Comparison of ENCODE assay signal across 11 cellular contexts in the genomic region with DNA sequence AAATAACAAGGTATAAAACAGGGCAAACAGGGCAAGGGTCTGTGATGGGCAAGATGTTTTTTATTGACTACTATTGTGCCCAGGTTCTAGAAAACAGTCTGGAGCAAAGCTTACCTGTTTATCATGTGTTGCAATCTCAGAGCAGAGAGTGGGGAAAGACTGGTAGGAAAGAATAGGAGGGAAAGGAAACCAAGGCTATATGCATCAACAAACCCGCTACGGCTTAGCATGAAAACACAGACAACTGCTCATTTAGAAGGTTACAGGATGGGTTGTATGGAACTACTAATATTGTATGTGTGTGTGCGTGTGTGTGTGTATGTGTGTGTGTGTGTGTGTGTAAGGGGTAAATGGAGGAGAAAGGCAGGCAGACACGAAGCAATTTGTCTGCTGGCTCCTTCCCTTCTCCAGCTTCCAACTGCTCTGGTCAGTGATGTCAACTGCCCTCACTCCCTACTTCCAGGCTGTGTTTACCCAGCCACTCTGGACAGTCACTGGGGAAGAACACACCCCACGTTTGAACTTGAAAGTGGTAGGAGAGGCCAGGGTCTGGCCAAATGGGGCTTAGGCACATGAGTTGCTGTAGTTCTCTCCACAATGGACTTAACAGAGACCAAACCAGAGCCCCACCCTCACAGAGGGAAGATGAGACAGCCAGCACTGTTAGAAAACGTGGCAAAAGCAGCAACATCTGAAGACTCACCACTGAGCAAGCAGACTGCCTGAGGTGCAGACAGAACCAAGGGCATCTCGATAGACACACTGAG. TPM values are rescaled to one million over a fixed set of nuclear protein-coding genes. Genes with fewer than 3 reads are reported as not detected.
DNase-seq lines count a peak whose midpoint lies in the region; ATAC-seq and TF ChIP-seq lines count a peak whose summit lies in the region.
"Had no signal": no experiment of that assay in that cellular context is flagged by ENCODE, and none has a peak within 500 bp of the region (broad histone marks: within the 10 kb centered on the region; RNA-seq: fewer than 3 reads in every experiment).

No MANE protein-coding gene starts in this region.

- H3K79me2 ChIP-seq in neural progenitor cell (ENCODE audit: low read depth) = peaks cover 53% of the 10 kb centered on the region

- no peak overlapping the region for H3K4me3 ChIP-seq in lower lobe of right lung
- no peak overlapping the region for H3K4me3 ChIP-seq in upper lobe of right lung
- no peak overlapping the region for H3K4me3 ChIP-seq in neural progenitor cell

- H3K9me3 Mint-ChIP-seq in activated T-cell treated with anti-CD3 and anti-CD28 coated beads, Interleukin-2, amount 50 U/mL, for 72 hours = no peaks in the 10 kb centered on the region
- no peaks in the 10 kb centered on the region for H3K9me3 Mint-ChIP-seq in neural progenitor cell
- H3K9me3 Mint-ChIP-seq in activated CD8-positive, alpha-beta T cell treated with anti-CD3 and anti-CD28 coated beads for 36 hours = no peaks in the 10 kb centered on the region

- peaks cover 29% of the 10 kb centered on the region for H4K20me1 ChIP-seq in neural progenitor cell (ENCODE audit: low read depth)

- DNase-seq in activated T-cell treated with anti-CD3 and anti-CD28 coated beads, Interleukin-2, amount 50 U/mL, for 72 hours = no peak
- DNase-seq in activated T-cell treated with anti-CD3 and anti-CD28 coated beads, Interleukin-2, amount 50 U/mL, for 1 hour = no peak
- peak; percentile 32 for DNase-seq in dedifferentiated amniotic fluid mesenchymal stem cell (ENCODE audit: extremely low spot score)
- DNase-seq in lower lobe of right lung = no peak
- DNase-seq in upper lobe of right lung = no peak
- DNase-seq in neural progenitor cell (ENCODE audit: low spot score) = no peak
- no peak for DNase-seq in activated CD8-positive, alpha-beta T cell treated with anti-CD3 and anti-CD28 coated beads for 36 hours
- DNase-seq: activated CD8-positive, alpha-beta memory T cell treated with anti-CD3 and anti-CD28 coated beads, Interleukin-2, amount 50 U/mL, for 48 hours; cortex of kidney; NCI-H1105 treated with DMSO at 0.1 percent for 48 hours had no signal

- intact Hi-C loops in lower lobe of right lung (cut with DNase I) = no loop called here
- intact Hi-C loops in upper lobe of right lung (cut with DNase I) = no loop called here
- intact Hi-C loops in activated CD8-positive, alpha-beta T cell treated with anti-CD3 and anti-CD28 coated beads for 36 hours (cut with micrococcal nuclease) = no loop called here

- no peaks in the 10 kb centered on the region for H3K27me3 Mint-ChIP-seq in activated T-cell treated with anti-CD3 and anti-CD28 coated beads, Interleukin-2, amount 50 U/mL, for 72 hours (ENCODE audit: low read depth)
- H3K27me3 Mint-ChIP-seq in neural progenitor cell (ENCODE audit: insufficient read depth, low read depth) = no peaks in the 10 kb centered on the region
- no peaks in the 10 kb centered on the region for H3K27me3 Mint-ChIP-seq in activated CD8-positive, alpha-beta T cell treated with anti-CD3 and anti-CD28 coated beads for 36 hours

- peak overlapping the region; percentile 11 for H3K27ac Mint-ChIP-seq in activated T-cell treated with anti-CD3 and anti-CD28 coated beads, Interleukin-2, amount 50 U/mL, for 72 hours
- no peak overlapping the region for H3K27ac Mint-ChIP-seq in neural progenitor cell
- H3K27ac Mint-ChIP-seq in activated CD8-positive, alpha-beta T cell treated with anti-CD3 and anti-CD28 coated beads for 36 hours = no peak overlapping the region

- H3K36me3 ChIP-seq in lower lobe of right lung (no peaks in the 10 kb centered on the region), upper lobe of right lung (no peaks in the 10 kb centered on the region), neural progenitor cell (no peaks in the 10 kb centered on the region)

- H3K27ac ChIP-seq in lower lobe of right lung = peak overlapping the region; percentile 47
- H3K27ac ChIP-seq in upper lobe of right lung = peak overlapping the region; percentile 36
- no peak overlapping the region for H3K27ac ChIP-seq in neural progenitor cell

- ATAC-seq in activated T-cell treated with anti-CD3 and anti-CD28 coated beads, Interleukin-2, amount 50 U/mL, for 72 hours (replicated peaks in 1 of 2) = no peak
- ATAC-seq in lower lobe of right lung (peak; percentile 86 to 93), upper lobe of right lung (peak; percentile 94), HG02623 (IDR thresholded peaks at IDR 0.05; ENCODE audit: unreplicated experiment) (no peak)
- no peak for ATAC-seq in activated CD8-positive, alpha-beta T cell treated with anti-CD3 and anti-CD28 coated beads for 36 hours

- CTCF ChIA-PET in activated CD8-positive, alpha-beta T cell treated with anti-CD3 and anti-CD28 coated beads for 36 hours (lab: Charles Lee) = no interaction called here

- peaks cover 44% of the 10 kb centered on the region for H3K4me1 ChIP-seq in lower lobe of right lung
- H3K4me1 ChIP-seq in upper lobe of right lung = peaks cover 32% of the 10 kb centered on the region
- peaks cover 58% of the 10 kb centered on the region for H3K4me1 ChIP-seq in neural progenitor cell

- H3K4me2 ChIP-seq in neural progenitor cell = no peak overlapping the region

- no peaks in the 10 kb centered on the region for H3K36me3 Mint-ChIP-seq in activated T-cell treated with anti-CD3 and anti-CD28 coated beads, Interleukin-2, amount 50 U/mL, for 72 hours (ENCODE audit: insufficient read depth in 2 of 2)
- no peaks in the 10 kb centered on the region for H3K36me3 Mint-ChIP-seq in neural progenitor cell
- H3K36me3 Mint-ChIP-seq in activated CD8-positive, alpha-beta T cell treated with anti-CD3 and anti-CD28 coated beads for 36 hours (ENCODE audit: low read depth) = no peaks in the 10 kb centered on the region

- H3F3A ChIP-seq in neural progenitor cell (ENCODE audit: low read depth) = peaks cover 39% of the 10 kb centered on the region

- peaks cover 5% of the 10 kb centered on the region for H3K4me1 Mint-ChIP-seq in activated T-cell treated with anti-CD3 and anti-CD28 coated beads, Interleukin-2, amount 50 U/mL, for 72 hours (ENCODE audit: low read depth)
- H3K4me1 Mint-ChIP-seq in neural progenitor cell = peaks cover 15% of the 10 kb centered on the region
- H3K4me1 Mint-ChIP-seq in activated CD8-positive, alpha-beta T cell treated with anti-CD3 and anti-CD28 coated beads for 36 hours (ENCODE audit: low read depth) = no peaks in the 10 kb centered on the region

- POLR2A ChIA-PET in activated CD8-positive, alpha-beta T cell treated with anti-CD3 and anti-CD28 coated beads for 36 hours (lab: Charles Lee) = no interaction called here

- no peak overlapping the region for H2AFZ ChIP-seq in neural progenitor cell (replicated peaks)

- TF ChIP-seq CTCF in lower lobe of right lung (IDR thresholded peaks at IDR 0.05) (no peak), upper lobe of right lung (IDR thresholded peaks at IDR 0.05) (no peak), neural progenitor cell (IDR thresholded peaks at IDR 0.05) (no peak)
- TF ChIP-seq CTCF in activated CD8-positive, alpha-beta T cell treated with anti-CD3 and anti-CD28 coated beads for 36 hours (IDR thresholded peaks at IDR 0.05) = no peak

- no peak overlapping the region for H3K9ac ChIP-seq in neural progenitor cell

- H3K9me3 ChIP-seq in lower lobe of right lung (no peaks in the 10 kb centered on the region), upper lobe of right lung (no peaks in the 10 kb centered on the region), neural progenitor cell (ENCODE audit: low read depth) (no peaks in the 10 kb centered on the region)

- H3K27me3 ChIP-seq in lower lobe of right lung (ENCODE audit: low read depth) = no peaks in the 10 kb centered on the region
- no peaks in the 10 kb centered on the region for H3K27me3 ChIP-seq in upper lobe of right lung
- no peaks in the 10 kb centered on the region for H3K27me3 ChIP-seq in neural progenitor cell

- H3K4me3 Mint-ChIP-seq in activated T-cell treated with anti-CD3 and anti-CD28 coated beads, Interleukin-2, amount 50 U/mL, for 72 hours = no peak overlapping the region
- no peak overlapping the region for H3K4me3 Mint-ChIP-seq in neural progenitor cell
- H3K4me3 Mint-ChIP-seq in activated CD8-positive, alpha-beta T cell treated with anti-CD3 and anti-CD28 coated beads for 36 hours = no peak overlapping the region

RNA-seq across cellular contexts. Expression of gene GAB2, which starts 47.0 kb away (rescaled TPM):
- total RNA-seq in activated T-cell treated with anti-CD3 and anti-CD28 coated beads, Interleukin-2, amount 50 U/mL, for 72 hours = 10 to 100 TPM; 48.0 to 51.7 TPM
- total RNA-seq in lower lobe of right lung (64.2 TPM), upper lobe of right lung (65.8 TPM), neural progenitor cell (ENCODE audit: low replicate concordance) (11.1 and 21.6 TPM in 2 replicates)
- total RNA-seq in activated CD8-positive, alpha-beta T cell treated with anti-CD3 and anti-CD28 coated beads for 36 hours = 1 to 10 TPM; 1.4 to 1.8 TPM

Comparison
In these comparisons a context has a peak if more than half of its experiments do, and no peak if none do; other contexts are left out.
1. ATAC-seq: peak in lower lobe of right lung (2 of 2) and upper lobe of right lung (single experiment); none in activated T-cell treated with anti-CD3 and anti-CD28 coated beads, Interleukin-2, amount 50 U/mL, for 72 hours (0 of 2), activated CD8-positive, alpha-beta T cell treated with anti-CD3 and anti-CD28 coated beads for 36 hours (single experiment) and HG02623 (single experiment).